Comparison of ENCODE assay signal across 21 cellular contexts in genomic region chr11:12624595-12624994, GRCh38. TPM values are rescaled to one million over a fixed set of nuclear protein-coding genes. Genes with fewer than 3 reads are reported as not detected.
"Had no signal": no experiment of that assay in that cellular context is flagged by ENCODE, and none has a peak within 500 bp of the region (broad histone marks: within the 10 kb centered on the region; RNA-seq: fewer than 3 reads in every experiment).

No MANE protein-coding gene starts in this region.

- H3K4me3 ChIP-seq: dorsolateral prefrontal cortex, gastrocnemius medialis, lung, right lobe of liver, smooth muscle cell, stomach, thyroid gland had no signal

- H3K27me3 Mint-ChIP-seq: progenitor cell of endocrine pancreas had no signal

- H3K36me3 Mint-ChIP-seq: memory B cell had no signal

- H2AFZ ChIP-seq: parathyroid adenoma had no signal

- H3K27me3 ChIP-seq: gastrocnemius medialis, right lobe of liver, stomach, thyroid gland had no signal

- H3K27ac Mint-ChIP-seq: memory B cell, natural killer cell, progenitor cell of endocrine pancreas had no signal

- DNase-seq: dorsolateral prefrontal cortex; effector CD4-positive, alpha-beta T cell; gastrocnemius medialis; head of caudate nucleus; natural killer cell; occipital lobe; right lobe of liver; stimulated activated CD4-positive, alpha-beta T cell treated with anti-CD3 and anti-CD28 coated beads, Interleukin-12 subunit alpha, Interleukin-12 subunit beta, amount 100 ng/mL, for 4 hours; stimulated activated CD4-positive, alpha-beta T cell treated with anti-CD3 and anti-CD28 coated beads, Interleukin-1b, Interleukin-23, amount 100 ng/mL, for 48 hours; stimulated activated CD4-positive, alpha-beta T cell treated with anti-CD3 and anti-CD28 coated beads, Interleukin-4, amount 100 ng/mL, for 1 hour; stimulated activated CD8-positive, alpha-beta memory T cell treated with anti-CD3 and anti-CD28 coated beads, Interleukin-4, amount 100 ng/mL, for 48 hours; stimulated activated naive CD4-positive, alpha-beta T cell; stomach; thyroid gland; trophoblast cell had no signal

- H3K36me3 ChIP-seq: gastrocnemius medialis, right lobe of liver, stomach, thyroid gland had no signal

- H3K79me2 ChIP-seq: parathyroid adenoma had no signal

- H3K9me3 ChIP-seq: gastrocnemius medialis, thyroid gland had no signal

- H3K9ac ChIP-seq: parathyroid adenoma had no signal

- H3K4me3 Mint-ChIP-seq: memory B cell, natural killer cell had no signal

- ATAC-seq: gastrocnemius medialis, natural killer cell, right lobe of liver had no signal

- H3K4me1 Mint-ChIP-seq: memory B cell, natural killer cell had no signal

- H3K27ac ChIP-seq: dorsolateral prefrontal cortex, gastrocnemius medialis, parathyroid adenoma, right lobe of liver, stomach, thyroid gland had no signal

- H3K4me1 ChIP-seq: gastrocnemius medialis, parathyroid adenoma, right lobe of liver, stomach, thyroid gland had no signal

RNA-seq across cellular contexts. Expression of gene TEAD1, which starts 49.6 kb away (rescaled TPM):
- total RNA-seq: mononuclear cell, natural killer cell had no signal
